In genomic region chr2:168851674-168852320, GRCh38 we compare ENCODE assay signal across 13 cellular contexts. TPM values are rescaled to one million over a fixed set of nuclear protein-coding genes. Genes with fewer than 3 reads are reported as not detected.
DNase-seq lines count a peak whose midpoint lies in the region; ATAC-seq and TF ChIP-seq lines count a peak whose summit lies in the region.
"Had no signal": no experiment of that assay in that cellular context is flagged by ENCODE, and none has a peak within 500 bp of the region (broad histone marks: within the 10 kb centered on the region; RNA-seq: fewer than 3 reads in every experiment).

No MANE protein-coding gene starts in this region.

- H3K9me3 ChIP-seq in A673 (ENCODE audit: low read depth, low read length, poor library complexity, severe bottlenecking) = no peaks in the 10 kb centered on the region
- H3K9me3 ChIP-seq: upper lobe of left lung had no signal

- no peak overlapping the region for H3K27ac ChIP-seq in A673 (ENCODE audit: low read depth, low read length, poor library complexity, severe bottlenecking)
- H3K27ac ChIP-seq: upper lobe of left lung had no signal

- no peaks in the 10 kb centered on the region for H3K36me3 ChIP-seq in A673 (ENCODE audit: insufficient read depth, low read length, poor library complexity, severe bottlenecking)

- H3K4me3 ChIP-seq in A673 (ENCODE audit: low read depth, low read length, poor library complexity, severe bottlenecking) (no peak overlapping the region), fibroblast of mammary gland (ENCODE audit: control insufficient read depth, low read depth, low read length) (no peak overlapping the region)
- H3K4me3 ChIP-seq: lung, upper lobe of left lung had no signal

- POLR2A ChIA-PET in A673 (lab: Charles Lee; ENCODE audit: low non-redundant PET) = no interaction called here

- no peaks in the 10 kb centered on the region for H3K27me3 ChIP-seq in A673 (replicated peaks; ENCODE audit: insufficient read depth, low read depth, low read length, poor library complexity)
- H3K27me3 ChIP-seq: upper lobe of left lung had no signal

- ATAC-seq in HG03039 (IDR thresholded peaks at IDR 0.05; ENCODE audit: unreplicated experiment) = no peak
- ATAC-seq in HG02852 (IDR thresholded peaks at IDR 0.05; ENCODE audit: unreplicated experiment) = no peak
- ATAC-seq in HG03045 (IDR thresholded peaks at IDR 0.05; ENCODE audit: unreplicated experiment) = no peak
- ATAC-seq: activated CD8-positive, alpha-beta memory T cell treated with anti-CD3 and anti-CD28 coated beads, Interleukin-2, amount 10 ng/mL, durations not matched to agents 7 days and 5 days had no signal

- H3K4me1 ChIP-seq in A673 (ENCODE audit: insufficient read depth, low read length, poor library complexity, severe bottlenecking) = no peaks in the 10 kb centered on the region

- intact Hi-C loops in A673 (cut with micrococcal nuclease; ENCODE audit: unreplicated experiment) = no loop called here

- CTCF ChIA-PET in A673 (lab: Charles Lee) = no interaction called here

- no TSS peak for BruUV-seq in A673 (replicated peaks; lab: Mats Ljungman, UMichigan)

- peak; percentile 45 for DNase-seq in A673 (ENCODE audit: low spot score)
- DNase-seq in HCEC 1CT = peak; percentile 56
- peak; percentile 81 for DNase-seq in RPMI7951 (ENCODE audit: low read depth)
- peak; percentile 83 for DNase-seq in fibroblast of mammary gland (ENCODE audit: low read depth)
- DNase-seq in HuH-7 (ENCODE audit: low spot score) = no peak
- DNase-seq: activated CD8-positive, alpha-beta memory T cell treated with anti-CD3 and anti-CD28 coated beads, Interleukin-2, amount 10 ng/mL, durations not matched to agents 7 days and 5 days; cortex of kidney; stimulated activated CD4-positive, alpha-beta T cell treated with anti-CD3 and anti-CD28 coated beads, Interleukin-1b, Interleukin-23, amount 100 ng/mL, for 48 hours; upper lobe of left lung had no signal

- TF ChIP-seq CTCF in A673 (conservative IDR thresholded peaks at IDR 0.05; ENCODE audit: low read depth, low read length) (no peak), fibroblast of mammary gland (conservative IDR thresholded peaks at IDR 0.05; ENCODE audit: control insufficient read depth, insufficient read depth, low read depth, low read length) (no peak)

RNA-seq across cellular contexts. Expression of gene SPC25, which starts 38.4 kb away (rescaled TPM):
- 56.3 and 64.3 TPM in 2 replicates for total RNA-seq in A673 (2021)
- 49.0 and 53.0 TPM in 2 replicates for total RNA-seq in RPMI7951 (2014; rRNA removed; shearing (Covaris generic))

RNA-seq across cellular contexts. Expression of gene G6PC2, which starts 49.3 kb away (rescaled TPM):
- total RNA-seq in A673 (2021) = not detected in 2 replicates
- total RNA-seq in RPMI7951 (2014; rRNA removed; shearing (Covaris generic)) = not detected in 2 replicates
- total RNA-seq: activated CD8-positive, alpha-beta memory T cell treated with anti-CD3 and anti-CD28 coated beads, Interleukin-2, amount 10 ng/mL, durations not matched to agents 7 days and 5 days; upper lobe of left lung had no signal

RNA-seq across cellular contexts. Expression of gene NOSTRIN, which starts 49.4 kb away (rescaled TPM):
- not detected in 2 replicates for total RNA-seq in A673 (2021)
- total RNA-seq in RPMI7951 (2014; rRNA removed; shearing (Covaris generic)) = 0.20 TPM in 1 of 2 replicates, not detected in the other
- total RNA-seq: activated CD8-positive, alpha-beta memory T cell treated with anti-CD3 and anti-CD28 coated beads, Interleukin-2, amount 10 ng/mL, durations not matched to agents 7 days and 5 days had no signal
